17 cellular contexts compared by ENCODE assay signal in genomic region chr13:43331676-43332075, GRCh38.
DNase-seq lines count a peak whose midpoint lies in the region; ATAC-seq and TF ChIP-seq lines count a peak whose summit lies in the region.
"Had no signal": no experiment of that assay in that cellular context is flagged by ENCODE, and none has a peak within 500 bp of the region (broad histone marks: within the 10 kb centered on the region; RNA-seq: fewer than 3 reads in every experiment).

No MANE protein-coding gene starts in this region.

- no peak overlapping the region for H3K27ac ChIP-seq in psoas muscle
- H3K27ac ChIP-seq: breast epithelium, vagina had no signal

- TF ChIP-seq CTCF in cardiac fibroblast (IDR thresholded peaks at IDR 0.05; ENCODE audit: low read depth, low read length) (no peak), psoas muscle (IDR thresholded peaks at IDR 0.05) (no peak)

- no peak overlapping the region for H3K4me3 Mint-ChIP-seq in activated CD4-positive, alpha-beta T cell treated with anti-CD3 and anti-CD28 coated beads for 36 hours
- H3K4me3 Mint-ChIP-seq: activated CD8-positive, alpha-beta memory T cell treated with anti-CD3 and anti-CD28 coated beads, Interleukin-2, amount 10 ng/mL, durations not matched to agents 7 days and 5 days; T-helper 17 cell had no signal

- no peaks in the 10 kb centered on the region for H3K36me3 Mint-ChIP-seq in activated CD4-positive, alpha-beta T cell treated with anti-CD3 and anti-CD28 coated beads for 36 hours (ENCODE audit: low read depth)
- H3K36me3 Mint-ChIP-seq: activated CD8-positive, alpha-beta memory T cell treated with anti-CD3 and anti-CD28 coated beads, Interleukin-2, amount 10 ng/mL, durations not matched to agents 7 days and 5 days had no signal

- H3K4me1 Mint-ChIP-seq in activated CD4-positive, alpha-beta T cell treated with anti-CD3 and anti-CD28 coated beads for 36 hours, result no peaks in the 10 kb centered on the region
- H3K4me1 Mint-ChIP-seq: activated CD8-positive, alpha-beta memory T cell treated with anti-CD3 and anti-CD28 coated beads, Interleukin-2, amount 10 ng/mL, durations not matched to agents 7 days and 5 days; T-helper 17 cell had no signal

- H3K9me3 Mint-ChIP-seq in activated CD4-positive, alpha-beta T cell treated with anti-CD3 and anti-CD28 coated beads for 36 hours (ENCODE audit: low read depth), result no peaks in the 10 kb centered on the region

- ATAC-seq in psoas muscle, result no peak
- ATAC-seq in activated CD4-positive, alpha-beta T cell treated with anti-CD3 and anti-CD28 coated beads for 36 hours, result no peak
- ATAC-seq: activated CD8-positive, alpha-beta memory T cell treated with anti-CD3 and anti-CD28 coated beads, Interleukin-2, amount 10 ng/mL, durations not matched to agents 7 days and 5 days; HepG2; T-helper 17 cell had no signal

- H3K27me3 ChIP-seq in psoas muscle (ENCODE audit: insufficient read depth in 3 of 3, low read length in 2 of 3), result no peaks in the 10 kb centered on the region
- H3K27me3 ChIP-seq: breast epithelium, vagina had no signal

- intact Hi-C loops in head of caudate nucleus (cut with DNase I), result no loop called here
- intact Hi-C loops in psoas muscle (cut with DNase I), result no loop called here
- intact Hi-C loops in activated CD4-positive, alpha-beta T cell treated with anti-CD3 and anti-CD28 coated beads for 36 hours (cut with DNase I, micrococcal nuclease), result no loop called here

- H3K4me3 ChIP-seq in cardiac fibroblast (replicated peaks in 1 of 2; ENCODE audit: low read depth in 2 of 2, low read length in 2 of 2) (no peak overlapping the region), psoas muscle (no peak overlapping the region)
- H3K4me3 ChIP-seq: breast epithelium, vagina had no signal

- WGBS in psoas muscle, 3 donors, result 54 to 69% (median 57%) methylated on average over 6 of the region's 6 CpGs

- in situ Hi-C loops in G401 (cut with HindIII; ENCODE audit: low sequenced_read_pairs), result no loop called here

- no peak overlapping the region for H3K27ac Mint-ChIP-seq in activated CD4-positive, alpha-beta T cell treated with anti-CD3 and anti-CD28 coated beads for 36 hours
- H3K27ac Mint-ChIP-seq: activated CD8-positive, alpha-beta memory T cell treated with anti-CD3 and anti-CD28 coated beads, Interleukin-2, amount 10 ng/mL, durations not matched to agents 7 days and 5 days; T-helper 17 cell had no signal

- H3K36me3 ChIP-seq in psoas muscle (ENCODE audit: insufficient read depth in 1 of 2, low read depth in 1 of 2), result no peaks in the 10 kb centered on the region
- H3K36me3 ChIP-seq: breast epithelium, vagina had no signal

- no peaks in the 10 kb centered on the region for H3K9me3 ChIP-seq in psoas muscle
- H3K9me3 ChIP-seq: breast epithelium, vagina had no signal

- H3K27me3 Mint-ChIP-seq in activated CD4-positive, alpha-beta T cell treated with anti-CD3 and anti-CD28 coated beads for 36 hours, result peaks cover 2% of the 10 kb centered on the region

- no peaks in the 10 kb centered on the region for H3K4me1 ChIP-seq in psoas muscle
- H3K4me1 ChIP-seq: breast epithelium, vagina had no signal

- peak; percentile 27 for DNase-seq in G401 (ENCODE audit: low spot score)
- peak; percentile 32 to 66 for DNase-seq in cardiac fibroblast (ENCODE audit: low read depth in 2 of 2)
- peak in 38 of 42 donors; percentile 20 to 86 (median 58) for DNase-seq in head of caudate nucleus
- peak; percentile 70 for DNase-seq in putamen (ENCODE audit: low spot score)
- DNase-seq in 8988T, result no peak
- DNase-seq in psoas muscle, result no peak
- no peak for DNase-seq in activated CD4-positive, alpha-beta T cell treated with anti-CD3 and anti-CD28 coated beads for 36 hours
- no peak for DNase-seq in SIG-M5 treated with dmso at 0.1 percent for 504 hours (lab: John Stamatoyannopoulos, UW; ENCODE audit: unreplicated experiment)
- DNase-seq: activated CD4-positive, CD25-positive, alpha-beta regulatory T cell; activated CD8-positive, alpha-beta memory T cell treated with anti-CD3 and anti-CD28 coated beads, Interleukin-2, amount 10 ng/mL, durations not matched to agents 7 days and 5 days; mesenchymal stem cell; NCI-H2081 treated with DMSO at 0.1 percent for 48 hours; stimulated activated naive CD4-positive, alpha-beta T cell; T-helper 17 cell had no signal

- POLR2A ChIA-PET in activated CD4-positive, alpha-beta T cell treated with anti-CD3 and anti-CD28 coated beads for 36 hours (lab: Charles Lee), result no interaction called here

- CTCF ChIA-PET in activated CD4-positive, alpha-beta T cell treated with anti-CD3 and anti-CD28 coated beads for 36 hours (lab: Charles Lee), result interaction anchor here (0.6 kb wide), 2 partner anchors 98 to 608 kb away, joined by 3 to 5 read pairs; no protein-coding TSS in a partner anchor

Comparison
In these comparisons a context has a peak if more than half of its experiments do, and no peak if none do; other contexts are left out.
1. DNase-seq: peak in G401 (single experiment), cardiac fibroblast (2 of 2), head of caudate nucleus (38 of 42) and putamen (single experiment); none in 8988T (single experiment), psoas muscle (0 of 2), activated CD4-positive, alpha-beta T cell treated with anti-CD3 and anti-CD28 coated beads for 36 hours (single experiment) and SIG-M5 treated with dmso at 0.1 percent for 504 hours (single experiment).